In the genomic region with DNA sequence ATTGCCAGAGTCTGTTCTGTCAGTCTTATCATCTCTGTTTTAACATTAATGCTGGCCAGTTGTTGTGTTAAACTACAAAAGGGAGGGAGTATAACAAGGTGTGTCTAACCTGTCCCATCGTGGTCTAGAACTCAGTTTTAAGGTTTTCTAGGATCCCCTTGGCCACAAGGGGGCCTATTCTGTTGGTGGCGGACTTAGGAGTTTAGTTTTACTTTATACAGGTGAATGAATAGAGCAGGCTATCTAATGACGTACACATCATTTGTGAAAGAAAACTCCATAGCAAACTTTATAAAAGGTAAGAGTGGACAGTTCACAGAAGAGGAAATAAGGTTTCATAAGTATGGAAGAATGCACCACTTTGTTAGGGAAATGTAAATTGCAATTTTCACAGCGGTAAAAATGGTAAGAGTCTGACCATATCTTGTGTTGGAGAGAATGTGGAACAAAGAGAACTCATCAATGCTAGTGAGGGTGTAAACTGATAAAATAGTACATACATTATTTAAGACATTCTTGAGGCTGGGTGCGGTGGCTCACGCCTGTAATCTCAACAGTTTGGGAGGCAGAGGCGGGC, we compare ENCODE assay signal across 1 cellular context.
TF ChIP-seq lines count a peak whose summit lies in the region.

No MANE protein-coding gene starts in this region.

TF ChIP-seq in IMR-90, 13 proteins besides CTCF, POLR2A, EP300 and RAD21 (continued from another document):
- no peak for TF ChIP-seq RFX5 (IDR thresholded peaks at IDR 0.05; ENCODE audit: low read depth, low read length)
- TF ChIP-seq, protein P1, sequence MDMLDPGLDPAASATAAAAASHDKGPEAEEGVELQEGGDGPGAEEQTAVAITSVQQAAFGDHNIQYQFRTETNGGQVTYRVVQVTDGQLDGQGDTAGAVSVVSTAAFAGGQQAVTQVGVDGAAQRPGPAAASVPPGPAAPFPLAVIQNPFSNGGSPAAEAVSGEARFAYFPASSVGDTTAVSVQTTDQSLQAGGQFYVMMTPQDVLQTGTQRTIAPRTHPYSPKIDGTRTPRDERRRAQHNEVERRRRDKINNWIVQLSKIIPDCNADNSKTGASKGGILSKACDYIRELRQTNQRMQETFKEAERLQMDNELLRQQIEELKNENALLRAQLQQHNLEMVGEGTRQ (IDR thresholded peaks at IDR 0.05; ENCODE audit: low read depth, low read length): no peak
- TF ChIP-seq CEBPB (IDR thresholded peaks at IDR 0.05; ENCODE audit: low read depth, low read length): no peak
- TF ChIP-seq RCOR1 (IDR thresholded peaks at IDR 0.05; ENCODE audit: insufficient replicate concordance, low read length): no peak
- no peak for TF ChIP-seq MAZ (IDR thresholded peaks at IDR 0.05; ENCODE audit: borderline replicate concordance, low read depth, low read length)
- TF ChIP-seq BHLHE40 (IDR thresholded peaks at IDR 0.05; ENCODE audit: low read depth, low read length): no peak
- 0 out of 2 replicates have a peak, but pooled peaks have one; percentile 12 for TF ChIP-seq SMC3 (IDR thresholded peaks at IDR 0.05; ENCODE audit: low read depth, low read length)
- no peak for TF ChIP-seq MXI1 (IDR thresholded peaks at IDR 0.05; ENCODE audit: borderline replicate concordance, low read depth, low read length)
